ENCODE assay signal across 8 cellular contexts in the genomic region with DNA sequence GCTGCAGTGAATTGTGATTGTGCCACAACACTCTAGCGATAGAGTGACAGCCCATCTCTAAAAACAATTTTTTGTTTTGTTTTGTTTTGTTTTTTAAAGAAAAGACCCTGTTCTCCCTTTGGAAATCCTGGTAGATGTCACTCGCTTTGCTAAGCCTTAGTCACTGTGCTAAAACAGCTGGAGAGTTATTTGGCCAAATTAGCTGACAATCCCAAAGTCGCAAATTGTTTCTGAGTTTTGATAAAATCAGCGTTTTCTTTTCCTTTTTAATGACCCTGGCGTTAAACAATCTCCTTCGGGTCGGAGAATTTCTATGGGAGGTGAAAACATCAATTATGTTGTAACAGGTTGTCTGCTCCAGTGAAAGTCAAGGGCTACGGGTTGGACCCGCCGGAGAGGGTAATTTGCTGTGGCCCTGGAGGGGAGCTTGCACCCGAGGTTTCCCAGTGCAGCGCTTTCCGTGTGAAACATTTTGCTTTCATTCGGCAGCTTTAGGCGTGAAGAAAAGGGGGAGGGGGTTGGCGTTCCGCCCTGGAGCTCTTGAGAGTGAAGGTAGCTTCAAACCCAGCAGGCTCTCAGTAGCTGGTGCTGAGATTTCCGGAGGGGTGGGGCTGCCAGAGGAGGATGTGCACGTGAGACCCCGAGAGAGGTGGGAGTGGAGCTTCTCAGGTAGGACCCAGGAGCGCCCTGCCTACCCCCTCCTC.
A peak's percentile ranks its signal among the peaks of the same experiment; 100 is the strongest.
DNase-seq lines count a peak whose midpoint lies in the region; ATAC-seq and TF ChIP-seq lines count a peak whose summit lies in the region.

No MANE protein-coding gene starts in this region.

- no peak overlapping the region for H3K27ac ChIP-seq in Peyer's patch

- peak; percentile 22 for DNase-seq in GM20000 (ENCODE audit: low spot score)
- no peak for DNase-seq in Peyer's patch
- DNase-seq in cardiac septum (ENCODE audit: low spot score), result peak; percentile 77
- peak; percentile 29 to 91 (median 58) for DNase-seq in posterior cingulate gyrus
- no peak for DNase-seq in germinal center (ENCODE audit: low spot score)
- DNase-seq in DMS153 treated with DMSO at 0.1 percent for 48 hours (lab: John Stamatoyannopoulos, UW; ENCODE audit: unreplicated experiment), result no peak
- no peak for DNase-seq in mucosa of gallbladder (ENCODE audit: low spot score)

- H3K4me3 ChIP-seq in Peyer's patch, result peak overlapping the region; percentile 14 to 55 (median 45)

- H3K36me3 ChIP-seq in Peyer's patch, result no peaks in the 10 kb centered on the region

- intact Hi-C loops in cardiac septum (cut with DNase I) (no loop called here), posterior cingulate gyrus (cut with DNase I) (loop anchor here (5.0 to 10.0 kb wide), 2 partner anchors 56 to 292 kb away; no protein-coding TSS in a partner anchor)

- no peaks in the 10 kb centered on the region for H3K9me3 ChIP-seq in Peyer's patch

- TF ChIP-seq CTCF in GM20000 (IDR thresholded peaks at IDR 0.05; ENCODE audit: extremely low read depth, missing control alignments) (no peak), Peyer's patch (IDR thresholded peaks at IDR 0.05) (no peak)

- no peak for ATAC-seq in HG02588 (IDR thresholded peaks at IDR 0.05; ENCODE audit: unreplicated experiment)

- no peak for TF ChIP-seq POLR2A in Peyer's patch (IDR thresholded peaks at IDR 0.05)

- no peaks in the 10 kb centered on the region for H3K27me3 ChIP-seq in Peyer's patch

- peaks cover 0 to 31% (median 0%) of the 10 kb centered on the region in 4 donors for H3K4me1 ChIP-seq in Peyer's patch

Comparison
In these comparisons a context has a peak if more than half of its experiments do, and no peak if none do; other contexts are left out.
1. DNase-seq: peak in GM20000 (single experiment), cardiac septum (single experiment) and posterior cingulate gyrus (10 of 10); none in Peyer's patch (0 of 3), germinal center (single experiment), DMS153 treated with DMSO at 0.1 percent for 48 hours (single experiment) and mucosa of gallbladder (single experiment).